Comparison of ENCODE assay signal across 15 cellular contexts in the genomic region with DNA sequence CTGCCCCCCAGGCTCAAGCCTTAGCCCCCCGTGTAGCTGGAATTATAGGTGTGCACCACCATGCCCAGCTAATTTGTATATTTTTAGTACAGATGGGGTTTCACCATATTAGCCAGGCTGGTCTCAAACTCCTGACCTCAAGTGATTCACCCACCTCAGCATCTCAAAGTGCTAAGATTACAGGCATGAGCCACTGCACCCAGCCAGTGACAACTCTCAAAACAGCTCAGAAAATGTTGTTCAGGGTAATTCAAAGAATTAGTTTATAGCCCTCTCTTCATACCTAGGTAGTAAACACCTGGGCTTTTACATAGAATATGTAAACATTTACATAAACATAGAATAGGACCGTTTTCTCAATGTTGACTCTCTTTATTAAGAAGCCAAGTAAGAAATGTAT.
DNase-seq lines count a peak whose midpoint lies in the region; ATAC-seq, FAIRE-seq and TF ChIP-seq lines count a peak whose summit lies in the region.
"Had no signal": no experiment of that assay in that cellular context is flagged by ENCODE, and none has a peak within 500 bp of the region (broad histone marks: within the 10 kb centered on the region; RNA-seq: fewer than 3 reads in every experiment).

No MANE protein-coding gene starts in this region.

- H3K18ac ChIP-seq in trophoblast cell (ENCODE audit: low read length): no peak overlapping the region

- H3K27ac ChIP-seq in astrocyte (ENCODE audit: low read depth, low read length) (no peak overlapping the region), trophoblast cell (ENCODE audit: low read depth, low read length) (no peak overlapping the region), colonic mucosa (no peak overlapping the region)
- H3K27ac ChIP-seq: BLaER1 treated with 17β-estradiol and CSF1 and Interleukin-3, amounts not matched to agents 10 nM and 100 nM had no signal

- peaks cover 4% of the 10 kb centered on the region for H3K27me3 Mint-ChIP-seq in astrocyte (ENCODE audit: low read depth, unreplicated experiment)

- H4K12ac ChIP-seq in trophoblast cell (ENCODE audit: low read depth, low read length): no peak overlapping the region

- no peak overlapping the region for H3K9ac ChIP-seq in astrocyte (ENCODE audit: low read length)
- H3K9ac ChIP-seq in trophoblast cell (ENCODE audit: low read length): no peak overlapping the region
- H3K9ac ChIP-seq in colonic mucosa (ENCODE audit: low read depth in 2 of 2, low read length in 2 of 2): no peak overlapping the region
- H3K9ac ChIP-seq: BLaER1 treated with 17β-estradiol and CSF1 and Interleukin-3, amounts not matched to agents 10 nM and 100 nM had no signal

- H3K79me2 ChIP-seq in astrocyte (ENCODE audit: insufficient read depth, low read length): no peaks in the 10 kb centered on the region
- H3K79me2 ChIP-seq in trophoblast cell (ENCODE audit: control insufficient read depth, insufficient read depth, low read length, poor library complexity): no peaks in the 10 kb centered on the region

- TF ChIP-seq CTCF in astrocyte (IDR thresholded peaks at IDR 0.05; ENCODE audit: insufficient read depth, low read depth, low read length): no peak
- no peak for TF ChIP-seq CTCF in colonic mucosa (IDR thresholded peaks at IDR 0.05)

- no peak overlapping the region for H2BK5ac ChIP-seq in trophoblast cell (ENCODE audit: low read depth, low read length, poor library complexity)

- H2AFZ ChIP-seq in astrocyte (ENCODE audit: low read depth, low read length) (no peak overlapping the region), trophoblast cell (ENCODE audit: insufficient read depth, low read length, poor library complexity) (no peak overlapping the region)

- no peaks in the 10 kb centered on the region for H4K20me1 ChIP-seq in astrocyte (ENCODE audit: insufficient read depth, low read length)
- H4K20me1 ChIP-seq: BLaER1 treated with 17β-estradiol and CSF1 and Interleukin-3, amounts not matched to agents 10 nM and 100 nM had no signal

- peak overlapping the region; percentile 40 for H2BK12ac ChIP-seq in trophoblast cell (ENCODE audit: low read length)

- intact Hi-C loops in colonic mucosa (cut with DNase I): no loop called here

- DNase-seq in EH (ENCODE audit: low read depth): peak; percentile 11
- DNase-seq in HT1080 (ENCODE audit: low read depth): peak; percentile 31
- DNase-seq in astrocyte (ENCODE audit: low read depth): peak; percentile 10
- no peak for DNase-seq in trophoblast cell
- DNase-seq in SHP77 (lab: John Stamatoyannopoulos, UW): no peak
- DNase-seq in ecto neural progenitor cell (ENCODE audit: low spot score): no peak
- no peak for DNase-seq in colonic mucosa
- DNase-seq: 8988T; Calu3; CD4-positive, CD25-positive, alpha-beta regulatory T cell; DMS 273 treated with DMSO at 0.1 percent for 48 hours; DMS79; HCEC 1CT had no signal

- no peak overlapping the region for H3K4ac ChIP-seq in trophoblast cell (ENCODE audit: low read depth, low read length)

- no peak overlapping the region for H4K8ac ChIP-seq in trophoblast cell (ENCODE audit: low read depth, low read length)

- no peaks in the 10 kb centered on the region for H3K9me3 ChIP-seq in astrocyte (ENCODE audit: insufficient read depth, low read depth, low read length)
- peaks cover 3% of the 10 kb centered on the region for H3K9me3 ChIP-seq in trophoblast cell (ENCODE audit: insufficient read depth, low read depth, low read length)
- H3K9me3 ChIP-seq in colonic mucosa: no peaks in the 10 kb centered on the region

- H3K27me3 ChIP-seq in astrocyte (ENCODE audit: insufficient read depth, low read length) (no peaks in the 10 kb centered on the region), trophoblast cell (ENCODE audit: insufficient read depth, low read length) (no peaks in the 10 kb centered on the region), colonic mucosa (no peaks in the 10 kb centered on the region)
- H3K27me3 ChIP-seq: BLaER1 treated with 17β-estradiol and CSF1 and Interleukin-3, amounts not matched to agents 10 nM and 100 nM had no signal

- peaks cover 2% of the 10 kb centered on the region for H3K79me1 ChIP-seq in trophoblast cell (ENCODE audit: low read length)

- H3K4me1 Mint-ChIP-seq in astrocyte (ENCODE audit: low read depth, unreplicated experiment): peaks cover 10% of the 10 kb centered on the region
- H3K4me1 Mint-ChIP-seq: CD4-positive, CD25-positive, alpha-beta regulatory T cell had no signal

- no peak for ATAC-seq in HG02870 (IDR thresholded peaks at IDR 0.05; ENCODE audit: unreplicated experiment)

- no peak overlapping the region for H3K23ac ChIP-seq in trophoblast cell (ENCODE audit: low read length)

- H2AK5ac ChIP-seq in trophoblast cell (ENCODE audit: low read length): no peak overlapping the region

- H3K4me3 ChIP-seq in astrocyte (ENCODE audit: insufficient read depth, low read depth, low read length): no peak overlapping the region
- no peak overlapping the region for H3K4me3 ChIP-seq in trophoblast cell (ENCODE audit: low read depth, low read length)
- no peak overlapping the region for H3K4me3 ChIP-seq in colonic mucosa
- H3K4me3 ChIP-seq: BLaER1 treated with 17β-estradiol and CSF1 and Interleukin-3, amounts not matched to agents 10 nM and 100 nM had no signal

- H3K27ac Mint-ChIP-seq in astrocyte (ENCODE audit: unreplicated experiment): no peak overlapping the region
- H3K27ac Mint-ChIP-seq: CD4-positive, CD25-positive, alpha-beta regulatory T cell had no signal

- no peak overlapping the region for H4K91ac ChIP-seq in trophoblast cell (ENCODE audit: low read depth, low read length)

- whole genome bisulfite sequencing in trophoblast cell (ENCODE audit: extremely low coverage, insufficient coverage, insufficient read length): no CpG with 5 or more reads among the region's 2 CpGs

- no peak for FAIRE-seq in astrocyte (lab: Jason Lieb, UNC)

- H3K4me1 ChIP-seq in astrocyte (ENCODE audit: insufficient read depth, low read length): no peaks in the 10 kb centered on the region
- H3K4me1 ChIP-seq in trophoblast cell (ENCODE audit: control insufficient read depth in 1 of 2, insufficient read depth in 2 of 2, low read length in 2 of 2): no peaks in the 10 kb centered on the region
- no peaks in the 10 kb centered on the region for H3K4me1 ChIP-seq in colonic mucosa

- H3K4me2 ChIP-seq in astrocyte (ENCODE audit: low read length) (no peak overlapping the region), trophoblast cell (ENCODE audit: low read length) (no peak overlapping the region)
- H3K4me2 ChIP-seq: BLaER1 treated with 17β-estradiol and CSF1 and Interleukin-3, amounts not matched to agents 10 nM and 100 nM had no signal

- no peaks in the 10 kb centered on the region for H3K36me3 ChIP-seq in astrocyte (ENCODE audit: insufficient read depth, low read length)
- no peaks in the 10 kb centered on the region for H3K36me3 ChIP-seq in trophoblast cell (ENCODE audit: control insufficient read depth in 1 of 2, insufficient read depth in 2 of 2, low read length in 2 of 2)
- H3K36me3 ChIP-seq in colonic mucosa: no peaks in the 10 kb centered on the region
- H3K36me3 ChIP-seq: BLaER1 treated with 17β-estradiol and CSF1 and Interleukin-3, amounts not matched to agents 10 nM and 100 nM had no signal

- H3K9me3 Mint-ChIP-seq in astrocyte (ENCODE audit: unreplicated experiment): peaks cover 1% of the 10 kb centered on the region

- H2BK120ac ChIP-seq in trophoblast cell (ENCODE audit: insufficient read depth, low read length, poor library complexity): no peak overlapping the region

- H3K14ac ChIP-seq in trophoblast cell (ENCODE audit: low read length): no peak overlapping the region

- no peak overlapping the region for H3K4me3 Mint-ChIP-seq in astrocyte (ENCODE audit: unreplicated experiment)
- H3K4me3 Mint-ChIP-seq: CD4-positive, CD25-positive, alpha-beta regulatory T cell had no signal

- no peaks in the 10 kb centered on the region for H3K36me3 Mint-ChIP-seq in astrocyte (ENCODE audit: low read depth, unreplicated experiment)
- H3K36me3 Mint-ChIP-seq: CD4-positive, CD25-positive, alpha-beta regulatory T cell had no signal

Comparison
In these comparisons a context has a peak if more than half of its experiments do, and no peak if none do; other contexts are left out.
1. DNase-seq: peak in EH (single experiment), HT1080 (single experiment) and astrocyte (single experiment); none in trophoblast cell (0 of 2), SHP77 (0 of 2), ecto neural progenitor cell (single experiment) and colonic mucosa (single experiment).